In genomic region chr7:22300839-22301238, GRCh38 we compare ENCODE assay signal across 7 cellular contexts.
"Had no signal": no experiment of that assay in that cellular context is flagged by ENCODE, and none has a peak within 500 bp of the region (broad histone marks: within the 10 kb centered on the region; RNA-seq: fewer than 3 reads in every experiment).

No MANE protein-coding gene starts in this region.

- DNase-seq: H9, HCEC 1CT, IMR-90 had no signal

- FAIRE-seq: H1, H54, HTR-8/SVneo had no signal

- H3K4me3 ChIP-seq: GM23338 had no signal

- H2AFZ ChIP-seq: GM23338 had no signal

- H3K9me3 Mint-ChIP-seq: GM23338, H9 had no signal

- ATAC-seq: GM23338 had no signal

- H3K4me3 Mint-ChIP-seq: GM23338, H9 had no signal

- H3K27ac Mint-ChIP-seq: GM23338, H9 had no signal

- H3K4me2 ChIP-seq: GM23338 had no signal
